Comparison of ENCODE assay signal across 11 cellular contexts in genomic region chr10:18713077-18713476, GRCh38. TPM values are rescaled to one million over a fixed set of nuclear protein-coding genes. Genes with fewer than 3 reads are reported as not detected.
A peak's percentile ranks its signal among the peaks of the same experiment; 100 is the strongest.
DNase-seq lines count a peak whose midpoint lies in the region; ATAC-seq and TF ChIP-seq lines count a peak whose summit lies in the region.
"Had no signal": no experiment of that assay in that cellular context is flagged by ENCODE, and none has a peak within 500 bp of the region (broad histone marks: within the 10 kb centered on the region; RNA-seq: fewer than 3 reads in every experiment).

No MANE protein-coding gene starts in this region.

- no peak overlapping the region for H2BK20ac ChIP-seq in H9 (ENCODE audit: low read depth, low read length, poor library complexity, severe bottlenecking)

- no peak overlapping the region for H3K4me3 ChIP-seq in Caco-2 (ENCODE audit: low read depth, low read length)

- H3K36me3 Mint-ChIP-seq in Caco-2 (ENCODE audit: insufficient read depth, unreplicated experiment) (no peaks in the 10 kb centered on the region), MCF 10A (ENCODE audit: insufficient read depth, unreplicated experiment) (no peaks in the 10 kb centered on the region), H9 (ENCODE audit: insufficient read depth in 1 of 3, low read depth in 3 of 3) (no peaks in the 10 kb centered on the region)
- no peaks in the 10 kb centered on the region for H3K36me3 Mint-ChIP-seq in activated naive CD4-positive, alpha-beta T cell treated with anti-CD3 and anti-CD28 coated beads for 36 hours (ENCODE audit: low read depth)

- H2BK15ac ChIP-seq in H9 (ENCODE audit: low read depth, low read length), result no peak overlapping the region

- BruUV-seq in Caco-2 (replicated peaks; lab: Mats Ljungman, UMichigan), result no TSS peak
- BruUV-seq in MCF 10A (replicated peaks; lab: Mats Ljungman, UMichigan), result no TSS peak

- H3K9ac ChIP-seq in H9 (ENCODE audit: extremely low read depth, insufficient read length, low read length), result no peak overlapping the region

- no peak overlapping the region for H3K14ac ChIP-seq in H9 (ENCODE audit: insufficient read depth, low read length)

- H3K27me3 ChIP-seq in Caco-2 (replicated peaks; ENCODE audit: control insufficient read depth, insufficient read depth, low read length) (no peaks in the 10 kb centered on the region), H9 (ENCODE audit: insufficient read depth, low read length) (no peaks in the 10 kb centered on the region)
- H3K27me3 ChIP-seq: neutrophil had no signal

- DNase-seq in Caco-2, result peak in 1 of 2 experiments; percentile 49
- peak; percentile 90 for DNase-seq in NCI-H226
- peak; percentile 91 for DNase-seq in MCF 10A (ENCODE audit: unreplicated experiment)
- peak; percentile 54 for DNase-seq in middle frontal gyrus (ENCODE audit: extremely low spot score, low spot score)
- no peak for DNase-seq in posterior vena cava (ENCODE audit: low spot score)
- no peak for DNase-seq in stimulated activated naive CD8-positive, alpha-beta T cell treated with anti-CD3 and anti-CD28 coated beads, Interleukin-15, amount 100 ng/mL, for 72 hours
- no peak for DNase-seq in activated naive CD4-positive, alpha-beta T cell treated with anti-CD3 and anti-CD28 coated beads for 36 hours
- DNase-seq in H9, result no peak
- DNase-seq: activated CD4-positive, alpha-beta T cell treated with anti-CD3 and anti-CD28 coated beads, Interleukin-2, amount 50 U/mL, for 1 hour; DMS153 had no signal

- no peak for ATAC-seq in stimulated activated naive CD8-positive, alpha-beta T cell treated with anti-CD3 and anti-CD28 coated beads, Interleukin-15, amount 100 ng/mL, for 72 hours

- H4K91ac ChIP-seq in H9 (ENCODE audit: insufficient read length, low read depth, low read length), result no peak overlapping the region

- H3K27ac Mint-ChIP-seq in Caco-2 (ENCODE audit: unreplicated experiment) (peak overlapping the region; percentile 60), MCF 10A (ENCODE audit: low read depth, unreplicated experiment) (peak overlapping the region; percentile 77), H9 (no peak overlapping the region)
- H3K27ac Mint-ChIP-seq in stimulated activated naive CD8-positive, alpha-beta T cell treated with anti-CD3 and anti-CD28 coated beads, Interleukin-15, amount 100 ng/mL, for 72 hours, result no peak overlapping the region
- H3K27ac Mint-ChIP-seq in activated naive CD4-positive, alpha-beta T cell treated with anti-CD3 and anti-CD28 coated beads for 36 hours, result no peak overlapping the region

- no peak overlapping the region for H3K23ac ChIP-seq in H9 (ENCODE audit: insufficient read length, low read depth, low read length)

- no peaks in the 10 kb centered on the region for H3K36me3 ChIP-seq in Caco-2 (ENCODE audit: control insufficient read depth, insufficient read depth, low read length)
- H3K36me3 ChIP-seq: neutrophil had no signal

- no peak overlapping the region for H3K27ac ChIP-seq in H9 (ENCODE audit: insufficient read length, low read depth, low read length)
- H3K27ac ChIP-seq: neutrophil had no signal

- no peak overlapping the region for H3K4me3 Mint-ChIP-seq in Caco-2 (ENCODE audit: unreplicated experiment)
- H3K4me3 Mint-ChIP-seq in MCF 10A (ENCODE audit: unreplicated experiment), result no peak overlapping the region
- no peak overlapping the region for H3K4me3 Mint-ChIP-seq in stimulated activated naive CD8-positive, alpha-beta T cell treated with anti-CD3 and anti-CD28 coated beads, Interleukin-15, amount 100 ng/mL, for 72 hours
- no peak overlapping the region for H3K4me3 Mint-ChIP-seq in activated naive CD4-positive, alpha-beta T cell treated with anti-CD3 and anti-CD28 coated beads for 36 hours
- H3K4me3 Mint-ChIP-seq in H9, result no peak overlapping the region

- H3K23me2 ChIP-seq in H9 (ENCODE audit: insufficient read length, low read depth, low read length, poor library complexity, severe bottlenecking), result no peaks in the 10 kb centered on the region

- TF ChIP-seq CTCF in Caco-2 (IDR thresholded peaks at IDR 0.05; ENCODE audit: insufficient read depth in 1 of 2, low read depth in 1 of 2, low read length in 1 of 2, severe bottlenecking in 1 of 2, unreplicated experiment in 1 of 2) (no peak), MCF 10A (IDR thresholded peaks at IDR 0.05; ENCODE audit: unreplicated experiment) (no peak), H9 (conservative IDR thresholded peaks at IDR 0.05) (no peak)

- no peak overlapping the region for H2BK120ac ChIP-seq in H9 (ENCODE audit: low read depth, low read length, poor library complexity, severe bottlenecking)

- CTCF ChIA-PET in Caco-2 (lab: Charles Lee) (no interaction called here), MCF 10A (lab: Yijun Ruan, JAX) (no interaction called here)
- CTCF ChIA-PET in activated naive CD4-positive, alpha-beta T cell treated with anti-CD3 and anti-CD28 coated beads for 36 hours (lab: Charles Lee), result no interaction called here

- H3K4me2 ChIP-seq in H9 (ENCODE audit: insufficient read depth, insufficient read length, low read length), result no peak overlapping the region

- H2AFZ ChIP-seq in H9 (ENCODE audit: low read length), result no peak overlapping the region

- H3K27me3 Mint-ChIP-seq in Caco-2 (ENCODE audit: insufficient read depth, unreplicated experiment) (no peaks in the 10 kb centered on the region), MCF 10A (ENCODE audit: insufficient read depth, unreplicated experiment) (no peaks in the 10 kb centered on the region), H9 (ENCODE audit: low read depth) (no peaks in the 10 kb centered on the region)
- peaks cover 5% of the 10 kb centered on the region for H3K27me3 Mint-ChIP-seq in stimulated activated naive CD8-positive, alpha-beta T cell treated with anti-CD3 and anti-CD28 coated beads, Interleukin-15, amount 100 ng/mL, for 72 hours
- peaks cover 6% of the 10 kb centered on the region for H3K27me3 Mint-ChIP-seq in activated naive CD4-positive, alpha-beta T cell treated with anti-CD3 and anti-CD28 coated beads for 36 hours (ENCODE audit: low read depth)

- no peak overlapping the region for H3T11ph ChIP-seq in H9 (ENCODE audit: low read length)

- H3K18ac ChIP-seq in H9 (ENCODE audit: insufficient read length, low read depth, low read length), result no peak overlapping the region

- no peak overlapping the region for H3K4ac ChIP-seq in H9 (ENCODE audit: low read depth, low read length)

- no peaks in the 10 kb centered on the region for H3K79me2 ChIP-seq in H9 (ENCODE audit: insufficient read depth, low read length)

- no peak overlapping the region for H2AK5ac ChIP-seq in H9 (ENCODE audit: insufficient read length, low read length)

- H2BK5ac ChIP-seq in H9 (ENCODE audit: insufficient read length, low read length), result no peak overlapping the region

- WGBS in H9 (ENCODE audit: extremely low coverage, insufficient read length, low lambda C conversion rate), result no CpG with 5 or more reads among the region's 6 CpGs

- H4K8ac ChIP-seq in H9 (replicated peaks; ENCODE audit: insufficient read length, low read depth, low read length), result no peak overlapping the region

- H3K9me3 ChIP-seq in Caco-2 (no peaks in the 10 kb centered on the region), H9 (ENCODE audit: control insufficient read depth, low read depth, low read length) (no peaks in the 10 kb centered on the region)
- H3K9me3 ChIP-seq: neutrophil had no signal

- peaks cover 10% of the 10 kb centered on the region for H3K4me1 Mint-ChIP-seq in Caco-2 (ENCODE audit: low read depth, unreplicated experiment)
- H3K4me1 Mint-ChIP-seq in MCF 10A (ENCODE audit: insufficient read depth, unreplicated experiment), result peaks cover 14% of the 10 kb centered on the region
- H3K4me1 Mint-ChIP-seq in stimulated activated naive CD8-positive, alpha-beta T cell treated with anti-CD3 and anti-CD28 coated beads, Interleukin-15, amount 100 ng/mL, for 72 hours, result no peaks in the 10 kb centered on the region
- no peaks in the 10 kb centered on the region for H3K4me1 Mint-ChIP-seq in activated naive CD4-positive, alpha-beta T cell treated with anti-CD3 and anti-CD28 coated beads for 36 hours (ENCODE audit: low read depth)
- H3K4me1 Mint-ChIP-seq in H9, result 0 out of 4 replicates have a peak, but pooled peaks cover 0 to 3% of the 10 kb centered on the region in 2 experiments

- POLR2A ChIA-PET in Caco-2 (lab: Charles Lee), result no interaction called here
- POLR2A ChIA-PET in MCF 10A (lab: Yijun Ruan, JAX), result interaction anchor here (0.6 to 1.4 kb wide), 3 partner anchors 29 to 1111 kb away, joined by 3 to 4 read pairs (median 3); no protein-coding TSS in a partner anchor

- H2BK12ac ChIP-seq in H9 (ENCODE audit: insufficient read length, low read depth, low read length), result no peak overlapping the region

- no peaks in the 10 kb centered on the region for H3K9me3 Mint-ChIP-seq in Caco-2 (ENCODE audit: unreplicated experiment)
- H3K9me3 Mint-ChIP-seq in MCF 10A (ENCODE audit: unreplicated experiment), result no peaks in the 10 kb centered on the region
- H3K9me3 Mint-ChIP-seq in stimulated activated naive CD8-positive, alpha-beta T cell treated with anti-CD3 and anti-CD28 coated beads, Interleukin-15, amount 100 ng/mL, for 72 hours, result no peaks in the 10 kb centered on the region
- H3K9me3 Mint-ChIP-seq in activated naive CD4-positive, alpha-beta T cell treated with anti-CD3 and anti-CD28 coated beads for 36 hours, result no peaks in the 10 kb centered on the region
- no peaks in the 10 kb centered on the region for H3K9me3 Mint-ChIP-seq in H9

- H3K4me1 ChIP-seq in Caco-2 (peaks cover 7% of the 10 kb centered on the region; the same call in 1 of the 2 replicates), H9 (ENCODE audit: insufficient read depth, low read length) (no peaks in the 10 kb centered on the region)

- intact Hi-C loops in Caco-2 (cut with micrococcal nuclease; ENCODE audit: unreplicated experiment), result loop anchor here (5.0 kb wide), 1 partner anchor 1019 kb away; no protein-coding TSS in a partner anchor
- intact Hi-C loops in MCF 10A (cut with micrococcal nuclease), result no loop called here
- intact Hi-C loops in posterior vena cava (cut with DNase I), result no loop called here
- intact Hi-C loops in activated naive CD4-positive, alpha-beta T cell treated with anti-CD3 and anti-CD28 coated beads for 36 hours (cut with micrococcal nuclease), result no loop called here

- H3K56ac ChIP-seq in H9 (ENCODE audit: insufficient read length, low read depth, low read length), result no peak overlapping the region

- H3K79me1 ChIP-seq in H9 (ENCODE audit: insufficient read depth, low read depth, low read length, poor library complexity, severe bottlenecking), result no peaks in the 10 kb centered on the region

- no peaks in the 10 kb centered on the region for H4K20me1 ChIP-seq in H9 (ENCODE audit: control insufficient read depth, insufficient read depth, insufficient read length)

- no peak overlapping the region for H4K5ac ChIP-seq in H9 (ENCODE audit: insufficient read length, low read depth, low read length)

RNA-seq across cellular contexts. Expression of gene ARL5B, which starts 53.8 kb away (rescaled TPM):
- total RNA-seq in Caco-2 (2022), result 61.7 and 65.0 TPM in 2 replicates
- total RNA-seq in MCF 10A (2022), result 22.0 and 23.1 TPM in 2 replicates
- 10 to 100 TPM; 10.4 to 12.9 TPM for total RNA-seq in posterior vena cava
- total RNA-seq in activated naive CD4-positive, alpha-beta T cell treated with anti-CD3 and anti-CD28 coated beads for 36 hours, result 10 to 100 TPM; 13.8 to 14.1 TPM
- total RNA-seq in H9 (2021), result 33.9 and 34.4 TPM in 2 replicates

Comparison
In these comparisons a context has a peak if more than half of its experiments do, and no peak if none do; other contexts are left out.
1. DNase-seq: peak in NCI-H226 (single experiment), MCF 10A (single experiment) and middle frontal gyrus (single experiment); none in posterior vena cava (single experiment), stimulated activated naive CD8-positive, alpha-beta T cell treated with anti-CD3 and anti-CD28 coated beads, Interleukin-15, amount 100 ng/mL, for 72 hours (0 of 2), activated naive CD4-positive, alpha-beta T cell treated with anti-CD3 and anti-CD28 coated beads for 36 hours (single experiment) and H9 (single experiment).
2. H3K27ac Mint-ChIP-seq: peak in Caco-2 (single experiment) and MCF 10A (single experiment); none in stimulated activated naive CD8-positive, alpha-beta T cell treated with anti-CD3 and anti-CD28 coated beads, Interleukin-15, amount 100 ng/mL, for 72 hours (0 of 2), activated naive CD4-positive, alpha-beta T cell treated with anti-CD3 and anti-CD28 coated beads for 36 hours (single experiment) and H9 (0 of 3).